Comparison of ENCODE assay signal across 1 cellular context in genomic region chr15:62068071-62068786, GRCh38.
A peak's percentile ranks its signal among the peaks of the same experiment; 100 is the strongest.
TF ChIP-seq lines count a peak whose summit lies in the region.

No MANE protein-coding gene starts in this region.

TF ChIP-seq in HepG2, 621 proteins besides CTCF, POLR2A, EP300 and RAD21 (continued from another document and continues in another):
- TF ChIP-seq RERE (CRISPR knock-in tag; IDR thresholded peaks at IDR 0.05; ENCODE audit: low read depth) = no peak
- TF ChIP-seq ZNF546 (CRISPR knock-in tag; conservative IDR thresholded peaks at IDR 0.05) = 0 out of 2 replicates have a peak, but pooled peaks have one; percentile 45
- TF ChIP-seq PTBP1 (IDR thresholded peaks at IDR 0.05; ENCODE audit: low read depth, low read length, poor library complexity, severe bottlenecking) = no peak
- no peak for TF ChIP-seq SOX6 (IDR thresholded peaks at IDR 0.05)
- no peak for TF ChIP-seq SOX6 (CRISPR knock-in tag; IDR thresholded peaks at IDR 0.05)
- 0 out of 2 replicates have a peak, but pooled peaks have one; percentile 14 for TF ChIP-seq PATZ1 (CRISPR knock-in tag; IDR thresholded peaks at IDR 0.05)
- no peak for TF ChIP-seq NCOR1 (IDR thresholded peaks at IDR 0.05; ENCODE audit: borderline replicate concordance, low read length)
- no peak for TF ChIP-seq ARNT2 (CRISPR knock-in tag; IDR thresholded peaks at IDR 0.05; ENCODE audit: low read depth)
- peak; percentile 54; the same call in 1 of the 2 replicates for TF ChIP-seq PHF8 (CRISPR knock-in tag; IDR thresholded peaks at IDR 0.05)
- peak; percentile 60 for TF ChIP-seq SALL1 (CRISPR knock-in tag; IDR thresholded peaks at IDR 0.05)
- no peak for TF ChIP-seq AGO2 (optimal IDR thresholded peaks at IDR 0.05; ENCODE audit: low read depth, low read length)
- peak; percentile 19; the same call in 1 of the 2 replicates for TF ChIP-seq PAX8 (CRISPR knock-in tag; IDR thresholded peaks at IDR 0.05; ENCODE audit: borderline replicate concordance)
- peak in 1 of 2 experiments; percentile 22; a peak in 1 of 4 replicates for TF ChIP-seq KLF16 (CRISPR knock-in tag; IDR thresholded peaks at IDR 0.05)
- TF ChIP-seq RFX5 (IDR thresholded peaks at IDR 0.05; ENCODE audit: low read depth, low read length) = no peak
- TF ChIP-seq PAXIP1 (CRISPR knock-in tag; conservative IDR thresholded peaks at IDR 0.05) = no peak
- TF ChIP-seq ZNF782 (CRISPR knock-in tag; IDR thresholded peaks at IDR 0.05; ENCODE audit: borderline replicate concordance) = no peak
- 0 out of 2 replicates have a peak, but pooled peaks have one; percentile 30 for TF ChIP-seq POGZ (CRISPR knock-in tag; IDR thresholded peaks at IDR 0.05)
- 0 out of 2 replicates have a peak, but pooled peaks have one; percentile 47 for TF ChIP-seq HES4 (CRISPR knock-in tag; IDR thresholded peaks at IDR 0.05; ENCODE audit: borderline replicate concordance)
- TF ChIP-seq ZNF451 (CRISPR knock-in tag; IDR thresholded peaks at IDR 0.05) = peak; percentile 21; the same call in 1 of the 2 replicates
- TF ChIP-seq FOXK2 (IDR thresholded peaks at IDR 0.05) = no peak
- no peak for TF ChIP-seq FOXM1 (CRISPR knock-in tag; IDR thresholded peaks at IDR 0.05)
- TF ChIP-seq BCL3 (CRISPR knock-in tag; IDR thresholded peaks at IDR 0.05) = peak; percentile 63; the same call in 1 of the 2 replicates
- no peak for TF ChIP-seq TCF12 (IDR thresholded peaks at IDR 0.05)
- 0 out of 2 replicates have a peak, but pooled peaks have one; percentile 11 for TF ChIP-seq TCF12 (CRISPR knock-in tag; IDR thresholded peaks at IDR 0.05)
- TF ChIP-seq ARID2 (CRISPR knock-in tag; IDR thresholded peaks at IDR 0.05; ENCODE audit: borderline replicate concordance) = 0 out of 2 replicates have a peak, but pooled peaks have one; percentile 48
- TF ChIP-seq TERF1 (CRISPR knock-in tag; IDR thresholded peaks at IDR 0.05) = no peak
- no peak for TF ChIP-seq ZGPAT (CRISPR knock-in tag; IDR thresholded peaks at IDR 0.05)
- TF ChIP-seq SNRNP70 (IDR thresholded peaks at IDR 0.05; ENCODE audit: low read depth, low read length) = no peak
- no peak for TF ChIP-seq U2AF2 (IDR thresholded peaks at IDR 0.05; ENCODE audit: low read depth, low read length)
- TF ChIP-seq SP1 (IDR thresholded peaks at IDR 0.05) = no peak
- TF ChIP-seq SP1 (CRISPR knock-in tag; IDR thresholded peaks at IDR 0.05) = no peak
- TF ChIP-seq BORCS8-MEF2B (CRISPR knock-in tag; IDR thresholded peaks at IDR 0.05) = peak; percentile 51
- TF ChIP-seq CCDC6 (CRISPR knock-in tag; IDR thresholded peaks at IDR 0.05) = 0 out of 2 replicates have a peak, but pooled peaks have one; percentile 41
- TF ChIP-seq ZNF660 (CRISPR knock-in tag; IDR thresholded peaks at IDR 0.05; ENCODE audit: borderline replicate concordance, low read depth) = no peak
- no peak for TF ChIP-seq RFXAP (CRISPR knock-in tag; IDR thresholded peaks at IDR 0.05; ENCODE audit: borderline replicate concordance)
- TF ChIP-seq ZNF777 (CRISPR knock-in tag; IDR thresholded peaks at IDR 0.05) = peak; percentile 99
- peak; percentile 84 for TF ChIP-seq MXD3 (CRISPR knock-in tag; IDR thresholded peaks at IDR 0.05)
- no peak for TF ChIP-seq IKZF1 (IDR thresholded peaks at IDR 0.05)
- no peak for TF ChIP-seq TBP (CRISPR knock-in tag; IDR thresholded peaks at IDR 0.05)
- peak; percentile 22; the same call in 1 of the 2 replicates for TF ChIP-seq ARID4A (CRISPR knock-in tag; IDR thresholded peaks at IDR 0.05; ENCODE audit: borderline replicate concordance)
- peak; percentile 50; the same call in 1 of the 2 replicates for TF ChIP-seq HDAC1 (CRISPR knock-in tag; IDR thresholded peaks at IDR 0.05)
- no peak for TF ChIP-seq ZNF124 (CRISPR knock-in tag; IDR thresholded peaks at IDR 0.05)
- TF ChIP-seq ZFP90 (CRISPR knock-in tag; IDR thresholded peaks at IDR 0.05; ENCODE audit: borderline replicate concordance) = no peak
- peak; percentile 19; the same call in 1 of the 2 replicates for TF ChIP-seq HNF4G (IDR thresholded peaks at IDR 0.05; ENCODE audit: borderline replicate concordance, low read depth, low read length)
- no peak for TF ChIP-seq HNF4G (CRISPR knock-in tag; IDR thresholded peaks at IDR 0.05; ENCODE audit: borderline replicate concordance, low read depth)
